In the genomic region with DNA sequence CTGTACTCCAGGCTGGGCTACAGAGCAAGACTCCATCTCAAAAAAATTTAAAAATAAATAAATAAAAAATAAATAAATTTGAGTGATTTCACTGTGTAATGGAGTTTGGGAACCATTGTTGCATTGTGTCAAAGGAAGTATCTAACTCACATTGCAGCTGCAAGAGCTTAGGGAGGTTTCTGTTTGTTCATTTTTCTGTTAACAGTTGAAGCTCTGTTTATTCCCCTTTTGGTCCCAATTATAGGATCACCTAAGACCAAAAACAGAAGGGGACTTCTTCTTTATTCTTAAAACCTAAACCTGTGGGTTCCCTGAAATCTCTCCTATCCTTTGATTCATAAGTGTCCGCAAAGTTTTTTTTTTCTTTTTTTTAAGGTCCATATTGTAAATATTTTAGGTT, we compare ENCODE assay signal across 37 cellular contexts. TPM values are rescaled to one million over a fixed set of nuclear protein-coding genes. Genes with fewer than 3 reads are reported as not detected.
"Had no signal": no experiment of that assay in that cellular context is flagged by ENCODE, and none has a peak within 500 bp of the region (broad histone marks: within the 10 kb centered on the region; RNA-seq: fewer than 3 reads in every experiment).

No MANE protein-coding gene starts in this region.

- DNase-seq: Karpas-422, Kasumi-1, MG63, MM.1S, MV-4-11, NCI-H1048, NCI-H1092, NCI-H1092 treated with DMSO at 0.1 percent for 48 hours, NCI-H1105, NCI-H1105 treated with DMSO at 0.1 percent for 48 hours, NCI-H1417, NCI-H1417 treated with DMSO at 0.1 percent for 48 hours, NCI-H1436, NCI-H1436 treated with DMSO at 0.1 percent for 48 hours, NCI-H146, NCI-H1694, NCI-H1694 treated with DMSO at 0.1 percent for 48 hours, NCI-H187, NCI-H187 treated with DMSO at 0.1 percent for 48 hours, NCI-H1930, NCI-H2029, NCI-H2029 treated with DMSO at 0.1 percent for 48 hours, NCI-H2081, NCI-H2081 treated with DMSO at 0.1 percent for 48 hours, NCI-H2107, NCI-H2171, NCI-H2171 treated with DMSO at 0.1 percent for 48 hours, NCI-H2227 treated with DMSO at 0.1 percent for 48 hours, NCI-H226, NCI-H345, NCI-H446, NCI-H446 treated with DMSO at 0.1 percent for 48 hours, NCI-H510A, NCI-H510A treated with DMSO at 0.1 percent for 48 hours had no signal

- H3K4me3 ChIP-seq: MG63 had no signal

- H3K9ac ChIP-seq: KMS-11 had no signal

- H3K9me3 ChIP-seq: MG63 had no signal

- H3K4me2 ChIP-seq: KMS-11 had no signal

- H3K36me3 ChIP-seq: MG63 had no signal

- H3K27me3 ChIP-seq: MG63 had no signal

- H3K27ac ChIP-seq: KMS-11 had no signal

RNA-seq across cellular contexts. Expression of gene PCAT7, which starts 28.6 kb away (rescaled TPM):
- total RNA-seq: LHCN-M2, MCF 10A had no signal
